Comparison of ENCODE assay signal across 9 cellular contexts in genomic region chr15:48974865-48975264, GRCh38. TPM values are rescaled to one million over a fixed set of nuclear protein-coding genes. Genes with fewer than 3 reads are reported as not detected.
DNase-seq lines count a peak whose midpoint lies in the region; FAIRE-seq lines count a peak whose summit lies in the region.
"Had no signal": no experiment of that assay in that cellular context is flagged by ENCODE, and none has a peak within 500 bp of the region (broad histone marks: within the 10 kb centered on the region; RNA-seq: fewer than 3 reads in every experiment).

No MANE protein-coding gene starts in this region.

- peaks cover 10% of the 10 kb centered on the region for H3K27me3 Mint-ChIP-seq in activated naive CD8-positive, alpha-beta T cell
- H3K27me3 Mint-ChIP-seq in activated naive CD8-positive, alpha-beta T cell treated with anti-CD3 and anti-CD28 coated beads for 36 hours = peaks cover 45% of the 10 kb centered on the region
- peaks cover 2% of the 10 kb centered on the region for H3K27me3 Mint-ChIP-seq in activated T-helper 1 cell treated with anti-CD3 and anti-CD28 coated beads, Interleukin-12 subunit alpha, Interleukin-12 subunit beta, Interleukin-2, Interleukin-4 antibody, amounts not matched to agents 30 ng/mL and 10 ng/mL and 1 ng/mL, durations not matched to agents 14 hours and 24 hours and 36 hours (ENCODE audit: insufficient read depth)

- FAIRE-seq in urothelium cell line (lab: Jason Lieb, UNC) = no peak

- no peak overlapping the region for H3K27ac Mint-ChIP-seq in activated naive CD8-positive, alpha-beta T cell
- H3K27ac Mint-ChIP-seq in activated naive CD8-positive, alpha-beta T cell treated with anti-CD3 and anti-CD28 coated beads for 36 hours = no peak overlapping the region
- H3K27ac Mint-ChIP-seq in activated T-helper 1 cell treated with anti-CD3 and anti-CD28 coated beads, Interleukin-12 subunit alpha, Interleukin-12 subunit beta, Interleukin-2, Interleukin-4 antibody, amounts not matched to agents 30 ng/mL and 10 ng/mL and 1 ng/mL, durations not matched to agents 14 hours and 24 hours and 36 hours = no peak overlapping the region

- intact Hi-C loops in activated T-helper 1 cell treated with anti-CD3 and anti-CD28 coated beads, Interleukin-12 subunit alpha, Interleukin-12 subunit beta, Interleukin-2, Interleukin-4 antibody, amounts not matched to agents 30 ng/mL and 10 ng/mL and 1 ng/mL, durations not matched to agents 14 hours and 24 hours and 36 hours (cut with micrococcal nuclease) = loop anchor here (1.0 to 2.0 kb wide), 3 partner anchors 70 to 113 kb away; partner anchors contain the start of gene EID1

- H3K36me3 Mint-ChIP-seq in activated naive CD8-positive, alpha-beta T cell = peaks cover 2% of the 10 kb centered on the region
- no peaks in the 10 kb centered on the region for H3K36me3 Mint-ChIP-seq in activated naive CD8-positive, alpha-beta T cell treated with anti-CD3 and anti-CD28 coated beads for 36 hours
- no peaks in the 10 kb centered on the region for H3K36me3 Mint-ChIP-seq in activated T-helper 1 cell treated with anti-CD3 and anti-CD28 coated beads, Interleukin-12 subunit alpha, Interleukin-12 subunit beta, Interleukin-2, Interleukin-4 antibody, amounts not matched to agents 30 ng/mL and 10 ng/mL and 1 ng/mL, durations not matched to agents 14 hours and 24 hours and 36 hours (ENCODE audit: low read depth)

- no peaks in the 10 kb centered on the region for H3K9me3 Mint-ChIP-seq in activated naive CD8-positive, alpha-beta T cell (ENCODE audit: low read depth)
- H3K9me3 Mint-ChIP-seq in activated naive CD8-positive, alpha-beta T cell treated with anti-CD3 and anti-CD28 coated beads for 36 hours = no peaks in the 10 kb centered on the region
- no peaks in the 10 kb centered on the region for H3K9me3 Mint-ChIP-seq in activated T-helper 1 cell treated with anti-CD3 and anti-CD28 coated beads, Interleukin-12 subunit alpha, Interleukin-12 subunit beta, Interleukin-2, Interleukin-4 antibody, amounts not matched to agents 30 ng/mL and 10 ng/mL and 1 ng/mL, durations not matched to agents 14 hours and 24 hours and 36 hours
- H3K9me3 Mint-ChIP-seq: T-helper 1 cell treated with Interleukin-12 subunit alpha and Interleukin-12 subunit beta and Interleukin-4 antibody, amounts not matched to agents 30 μg/mL and 1 μg/mL, for 36 hours had no signal

- peaks cover 4% of the 10 kb centered on the region for H3K4me1 Mint-ChIP-seq in activated naive CD8-positive, alpha-beta T cell (ENCODE audit: low read depth)
- peaks cover 13% of the 10 kb centered on the region for H3K4me1 Mint-ChIP-seq in activated naive CD8-positive, alpha-beta T cell treated with anti-CD3 and anti-CD28 coated beads for 36 hours
- H3K4me1 Mint-ChIP-seq in activated T-helper 1 cell treated with anti-CD3 and anti-CD28 coated beads, Interleukin-12 subunit alpha, Interleukin-12 subunit beta, Interleukin-2, Interleukin-4 antibody, amounts not matched to agents 30 ng/mL and 10 ng/mL and 1 ng/mL, durations not matched to agents 14 hours and 24 hours and 36 hours (ENCODE audit: low read depth) = peaks cover 11% of the 10 kb centered on the region

- no peak for DNase-seq in activated naive CD8-positive, alpha-beta T cell treated with anti-CD3 and anti-CD28 coated beads for 36 hours
- no peak for DNase-seq in activated T-helper 1 cell treated with anti-CD3 and anti-CD28 coated beads, Interleukin-12 subunit alpha, Interleukin-12 subunit beta, Interleukin-2, Interleukin-4 antibody, amounts not matched to agents 30 ng/mL and 10 ng/mL and 1 ng/mL, durations not matched to agents 14 hours and 24 hours and 36 hours (ENCODE audit: low spot score)
- DNase-seq in inferior parietal cortex (ENCODE audit: extremely low spot score) (peak; percentile 40), urothelium cell line (ENCODE audit: low spot score) (peak; percentile 23), HK-2 (ENCODE audit: unreplicated experiment) (no peak), NCI-H1105 treated with DMSO at 0.1 percent for 48 hours (lab: John Stamatoyannopoulos, UW) (no peak)
- DNase-seq in activated effector memory CD4-positive, alpha-beta T cell treated with anti-CD3 and anti-CD28 coated beads, Interleukin-2, amount 50 U/mL, for 16 hours = no peak

- H3K4me3 Mint-ChIP-seq in activated naive CD8-positive, alpha-beta T cell = peak overlapping the region; percentile 59
- H3K4me3 Mint-ChIP-seq in activated naive CD8-positive, alpha-beta T cell treated with anti-CD3 and anti-CD28 coated beads for 36 hours = no peak overlapping the region
- peak overlapping the region; percentile 8 for H3K4me3 Mint-ChIP-seq in activated T-helper 1 cell treated with anti-CD3 and anti-CD28 coated beads, Interleukin-12 subunit alpha, Interleukin-12 subunit beta, Interleukin-2, Interleukin-4 antibody, amounts not matched to agents 30 ng/mL and 10 ng/mL and 1 ng/mL, durations not matched to agents 14 hours and 24 hours and 36 hours

RNA-seq across cellular contexts. Expression of gene SHC4, which starts 11.1 kb away (rescaled TPM):
- total RNA-seq in activated naive CD8-positive, alpha-beta T cell treated with anti-CD3 and anti-CD28 coated beads for 36 hours = 1 to 10 TPM; 3.7 to 4.1 TPM
- 25.7 and 26.4 TPM in 2 replicates for total RNA-seq in activated T-helper 1 cell treated with anti-CD3 and anti-CD28 coated beads, Interleukin-12 subunit alpha, Interleukin-12 subunit beta, Interleukin-2, Interleukin-4 antibody, amounts not matched to agents 30 ng/mL and 10 ng/mL and 1 ng/mL, durations not matched to agents 14 hours and 24 hours and 36 hours

Comparison
In these comparisons a context has a peak if more than half of its experiments do, and no peak if none do; other contexts are left out.
1. DNase-seq: peak in inferior parietal cortex (single experiment) and urothelium cell line (single experiment); none in activated naive CD8-positive, alpha-beta T cell treated with anti-CD3 and anti-CD28 coated beads for 36 hours (single experiment), activated T-helper 1 cell treated with anti-CD3 and anti-CD28 coated beads, Interleukin-12 subunit alpha, Interleukin-12 subunit beta, Interleukin-2, Interleukin-4 antibody, amounts not matched to agents 30 ng/mL and 10 ng/mL and 1 ng/mL, durations not matched to agents 14 hours and 24 hours and 36 hours (single experiment), activated effector memory CD4-positive, alpha-beta T cell treated with anti-CD3 and anti-CD28 coated beads, Interleukin-2, amount 50 U/mL, for 16 hours (single experiment), HK-2 (single experiment) and NCI-H1105 treated with DMSO at 0.1 percent for 48 hours (single experiment).